In the genomic region with DNA sequence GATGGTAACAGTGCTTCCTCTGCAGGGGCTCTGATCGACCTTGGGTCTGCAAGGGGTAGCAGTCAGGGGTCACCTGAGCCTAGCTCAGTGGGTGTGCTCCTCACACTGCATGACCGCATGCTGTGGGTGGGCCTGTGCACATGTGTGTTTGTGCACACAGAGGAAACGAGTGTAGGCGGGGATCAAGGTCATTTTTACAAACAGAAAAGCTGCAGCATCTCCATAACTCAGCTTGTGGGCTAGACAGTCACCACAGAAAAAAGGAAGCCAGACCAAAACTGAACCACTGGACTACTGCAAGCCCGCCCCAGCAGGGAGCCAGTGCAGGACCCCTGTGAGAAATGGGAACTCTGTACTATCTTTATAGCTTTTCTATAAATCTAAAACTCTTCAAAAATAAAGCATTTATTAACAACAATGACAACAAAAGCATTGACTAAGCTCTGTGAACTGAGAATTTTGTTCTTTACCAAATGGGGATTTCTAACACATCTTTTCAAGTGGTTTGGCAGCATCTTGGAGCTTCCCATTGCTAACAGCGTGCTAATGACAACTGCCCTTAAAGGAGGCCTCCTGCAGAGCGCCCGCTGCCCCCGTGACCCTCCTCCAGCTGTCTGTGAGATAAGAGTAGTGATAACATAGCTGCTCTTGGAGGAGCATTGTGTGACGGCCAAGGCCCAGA, we compare ENCODE assay signal across 9 cellular contexts. TPM values are rescaled to one million over a fixed set of nuclear protein-coding genes. Genes with fewer than 3 reads are reported as not detected.
DNase-seq lines count a peak whose midpoint lies in the region; ATAC-seq lines count a peak whose summit lies in the region.
"Had no signal": no experiment of that assay in that cellular context is flagged by ENCODE, and none has a peak within 500 bp of the region (broad histone marks: within the 10 kb centered on the region; RNA-seq: fewer than 3 reads in every experiment).

No MANE protein-coding gene starts in this region.

- peaks cover 20% of the 10 kb centered on the region for H3K9me3 ChIP-seq in BLaER1

- no peak overlapping the region for H3K27ac ChIP-seq in BLaER1

- peak overlapping the region; percentile 45 for H3K4me2 ChIP-seq in BLaER1

- no peaks in the 10 kb centered on the region for H3K36me3 ChIP-seq in BLaER1

- peak; percentile 81 for DNase-seq in SKM-1 treated with dmso at 0.1 percent for 144 hours (lab: John Stamatoyannopoulos, UW; ENCODE audit: unreplicated experiment)
- DNase-seq in left lobe of liver (ENCODE audit: low spot score): no peak
- no peak for DNase-seq in LoVo (ENCODE audit: low spot score)
- no peak for DNase-seq in NCI-H69 (lab: John Stamatoyannopoulos, UW)
- no peak for DNase-seq in Kasumi-1 (lab: John Stamatoyannopoulos, UW)
- DNase-seq: C1 segment of cervical spinal cord had no signal

- peaks cover 36% of the 10 kb centered on the region for H3K4me1 ChIP-seq in BLaER1

- no peaks in the 10 kb centered on the region for H3K27me3 ChIP-seq in BLaER1

- H4K20me1 ChIP-seq in BLaER1: no peaks in the 10 kb centered on the region

- no peak overlapping the region for H3K4me3 ChIP-seq in BLaER1

- no peak overlapping the region for H3K9ac ChIP-seq in BLaER1

- peak; percentile 46 for ATAC-seq in GM19043 (IDR thresholded peaks at IDR 0.05; ENCODE audit: low read depth, unreplicated experiment)
- peak; percentile 33 for ATAC-seq in HG02981 (IDR thresholded peaks at IDR 0.05; ENCODE audit: unreplicated experiment)
- ATAC-seq in left lobe of liver: no peak

RNA-seq across cellular contexts. Expression of a gene that starts 19.9 kb away (rescaled TPM):
- total RNA-seq in left lobe of liver: 0.13 TPM
